Comparison of ENCODE assay signal across 33 cellular contexts in the genomic region with DNA sequence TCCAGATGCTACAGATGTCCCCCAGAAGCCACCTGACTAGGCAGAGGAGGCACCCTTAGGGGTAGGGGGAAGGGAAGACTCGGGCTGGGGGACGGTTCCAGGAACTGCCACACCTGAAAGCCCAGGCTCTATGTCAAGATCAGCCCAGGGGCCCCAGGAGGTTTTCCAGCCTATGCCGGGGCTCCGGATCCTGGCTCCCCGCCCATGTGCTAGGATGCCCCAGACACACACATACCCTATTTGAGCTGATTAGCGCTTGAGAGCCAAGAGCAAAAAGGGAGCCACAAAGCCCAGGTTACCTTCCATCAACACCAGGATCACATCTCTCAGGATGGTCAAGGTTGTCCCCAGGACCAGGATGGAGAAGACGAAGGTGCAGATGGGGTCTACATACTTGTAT. TPM values are rescaled to one million over a fixed set of nuclear protein-coding genes. Genes with fewer than 3 reads are reported as not detected.
"Had no signal": no experiment of that assay in that cellular context is flagged by ENCODE, and none has a peak within 500 bp of the region (broad histone marks: within the 10 kb centered on the region; RNA-seq: fewer than 3 reads in every experiment).

No MANE protein-coding gene starts in this region.

- H3K9me3 Mint-ChIP-seq: dendritic cell treated with granulocyte-macrophage colony-stimulating factor and Interleukin-4, amounts not matched to agents 40 ng/mL and 50 ng/mL, for 4 days; effector memory CD8-positive, alpha-beta T cell; endodermal cell; mesothelial cell of epicardium; naive B cell; naive thymus-derived CD8-positive, alpha-beta T cell had no signal

- FAIRE-seq: endometrium, islet of Langerhans, keratinocyte had no signal

- H3K27ac Mint-ChIP-seq: dendritic cell treated with granulocyte-macrophage colony-stimulating factor and Interleukin-4, amounts not matched to agents 40 ng/mL and 50 ng/mL, for 4 days; effector memory CD8-positive, alpha-beta T cell; endodermal cell; mesothelial cell of epicardium; naive B cell; naive thymus-derived CD8-positive, alpha-beta T cell had no signal

- H3K36me3 ChIP-seq: esophagus squamous epithelium, gastrocnemius medialis, heart right ventricle, left lung, lower lobe of right lung had no signal

- H3K4me3 ChIP-seq: esophagus squamous epithelium, gastrocnemius medialis, heart right ventricle, left lung, lower lobe of right lung, mucosa of descending colon had no signal

- H3K27ac ChIP-seq: epithelial cell of prostate, esophagus squamous epithelium, heart right ventricle, left lung, lower lobe of right lung had no signal

- ATAC-seq: effector memory CD8-positive, alpha-beta T cell; esophagus mucosa; gastrocnemius medialis; heart right ventricle; left cardiac atrium; left lung; left ventricle myocardium superior; lower lobe of right lung; mucosa of descending colon; naive thymus-derived CD8-positive, alpha-beta T cell had no signal

- H3K4me3 Mint-ChIP-seq: dendritic cell treated with granulocyte-macrophage colony-stimulating factor and Interleukin-4, amounts not matched to agents 40 ng/mL and 50 ng/mL, for 4 days; effector memory CD8-positive, alpha-beta T cell; endodermal cell; mesothelial cell of epicardium; naive thymus-derived CD8-positive, alpha-beta T cell had no signal

- H3K36me3 Mint-ChIP-seq: mesothelial cell of epicardium; naive B cell; naive thymus-derived CD8-positive, alpha-beta T cell had no signal

- H3K9me3 ChIP-seq: esophagus squamous epithelium, gastrocnemius medialis, heart right ventricle, left lung, lower lobe of right lung, mucosa of descending colon had no signal

- DNase-seq: cortex of kidney; effector CD8-positive, alpha-beta T cell; effector memory CD8-positive, alpha-beta T cell; endodermal cell; erythroblast; esophagus squamous epithelium; foreskin fibroblast; foreskin melanocyte; gastrocnemius medialis; glutamatergic neuron; head of caudate nucleus; heart right ventricle; hippocampal formation; left cardiac atrium; left lung; left ventricle myocardium superior; lower lobe of right lung; mesenchymal stem cell; mucosa of descending colon; naive B cell; naive thymus-derived CD8-positive, alpha-beta T cell had no signal

RNA-seq across cellular contexts. Expression of a gene that starts 4.5 kb away (rescaled TPM):
- total RNA-seq: dermis microvascular lymphatic vessel endothelial cell; endodermal cell; esophagus mucosa; esophagus squamous epithelium; glomerular endothelial cell; lower lobe of right lung; lung microvascular endothelial cell; mesenteric fat pad; naive thymus-derived CD8-positive, alpha-beta T cell had no signal
- polyA plus RNA-seq: keratinocyte had no signal

RNA-seq across cellular contexts. Expression of a gene that starts 19.8 kb away (rescaled TPM):
- total RNA-seq: dermis microvascular lymphatic vessel endothelial cell, esophagus mucosa, esophagus squamous epithelium, mesenteric fat pad had no signal
- polyA plus RNA-seq: naive thymus-derived CD8-positive, alpha-beta T cell had no signal

RNA-seq across cellular contexts. Expression of a gene that starts 26.0 kb away (rescaled TPM):
- total RNA-seq: dermis microvascular lymphatic vessel endothelial cell; endodermal cell; esophagus mucosa; glomerular endothelial cell; kidney epithelial cell; lung microvascular endothelial cell; naive thymus-derived CD8-positive, alpha-beta T cell had no signal
- polyA plus RNA-seq: keratinocyte; naive thymus-derived CD8-positive, alpha-beta T cell had no signal
